In genomic region chr16:21101631-21102420, GRCh38 we compare ENCODE assay signal across 9 cellular contexts. TPM values are rescaled to one million over a fixed set of nuclear protein-coding genes. Genes with fewer than 3 reads are reported as not detected.
DNase-seq lines count a peak whose midpoint lies in the region; ATAC-seq, FAIRE-seq and TF ChIP-seq lines count a peak whose summit lies in the region.
"Had no signal": no experiment of that assay in that cellular context is flagged by ENCODE, and none has a peak within 500 bp of the region (broad histone marks: within the 10 kb centered on the region; RNA-seq: fewer than 3 reads in every experiment).

No MANE protein-coding gene starts in this region.

- H3K9me3 ChIP-seq in kidney (ENCODE audit: control insufficient read depth in 1 of 2, low read length in 2 of 2) (no peaks in the 10 kb centered on the region), colonic mucosa (no peaks in the 10 kb centered on the region)

- no peaks in the 10 kb centered on the region for H3K4me1 Mint-ChIP-seq in activated CD8-positive, alpha-beta T cell treated with anti-CD3 and anti-CD28 coated beads for 36 hours (ENCODE audit: low read depth)

- H3K36me3 Mint-ChIP-seq in activated CD8-positive, alpha-beta T cell treated with anti-CD3 and anti-CD28 coated beads for 36 hours (ENCODE audit: low read depth) = no peaks in the 10 kb centered on the region
- H3K36me3 Mint-ChIP-seq: activated naive CD8-positive, alpha-beta T cell had no signal

- DNase-seq in AML-193 (lab: John Stamatoyannopoulos, UW) = peak; percentile 10 to 18
- DNase-seq in HL-60 (ENCODE audit: low read depth in 1 of 2, low spot score in 1 of 2) = peak in 1 of 2 experiments; percentile 33
- peak; percentile 29 for DNase-seq in activated CD8-positive, alpha-beta T cell treated with anti-CD3 and anti-CD28 coated beads for 36 hours
- DNase-seq in kidney = no peak
- no peak for DNase-seq in omental fat pad (ENCODE audit: low spot score)
- no peak for DNase-seq in NCI-H1417 (lab: John Stamatoyannopoulos, UW)
- DNase-seq in colonic mucosa = no peak
- DNase-seq in kidney tubule cell (ENCODE audit: low spot score) = no peak

- H3K4me1 ChIP-seq in kidney (ENCODE audit: control insufficient read depth in 1 of 2, insufficient read depth in 1 of 2, low read depth in 1 of 2, low read length in 2 of 2) (no peaks in the 10 kb centered on the region), colonic mucosa (no peaks in the 10 kb centered on the region)

- CTCF ChIA-PET in activated CD8-positive, alpha-beta T cell treated with anti-CD3 and anti-CD28 coated beads for 36 hours (lab: Charles Lee) = interaction anchor here (1.0 to 1.9 kb wide), 3 partner anchors 57 to 257 kb away, joined by 4 to 5 read pairs (median 5); no protein-coding TSS in a partner anchor

- POLR2A ChIA-PET in activated CD8-positive, alpha-beta T cell treated with anti-CD3 and anti-CD28 coated beads for 36 hours (lab: Charles Lee) = no interaction called here

- FAIRE-seq in kidney (lab: Jason Lieb, UNC) = no peak

- TF ChIP-seq CTCF in HL-60 (IDR thresholded peaks at IDR 0.05; ENCODE audit: insufficient read depth, low read length) (peak; percentile 34), kidney (IDR thresholded peaks at IDR 0.05; ENCODE audit: borderline replicate concordance, extremely low read depth, insufficient read depth) (peak; percentile 24), omental fat pad (IDR thresholded peaks at IDR 0.05) (no peak), colonic mucosa (IDR thresholded peaks at IDR 0.05) (no peak)
- TF ChIP-seq CTCF in activated CD8-positive, alpha-beta T cell treated with anti-CD3 and anti-CD28 coated beads for 36 hours (IDR thresholded peaks at IDR 0.05) = peak; percentile 28

- intact Hi-C loops in activated CD8-positive, alpha-beta T cell treated with anti-CD3 and anti-CD28 coated beads for 36 hours (cut with micrococcal nuclease) = no loop called here
- intact Hi-C loops in kidney (cut with DNase I) = no loop called here
- intact Hi-C loops in colonic mucosa (cut with DNase I) = no loop called here

- H3K36me3 ChIP-seq in kidney (ENCODE audit: control insufficient read depth in 1 of 2, insufficient read depth in 2 of 2, low read length in 2 of 2) (no peaks in the 10 kb centered on the region), colonic mucosa (no peaks in the 10 kb centered on the region)

- ATAC-seq in activated CD8-positive, alpha-beta T cell treated with anti-CD3 and anti-CD28 coated beads for 36 hours = no peak
- ATAC-seq in omental fat pad (ENCODE audit: low FRiP score) = no peak

- H3K27me3 Mint-ChIP-seq in activated CD8-positive, alpha-beta T cell treated with anti-CD3 and anti-CD28 coated beads for 36 hours = peaks cover 15% of the 10 kb centered on the region

- H3K4me3 ChIP-seq in HL-60 (replicated peaks; ENCODE audit: insufficient read depth, low read length) = no peak overlapping the region
- no peak overlapping the region for H3K4me3 ChIP-seq in kidney (ENCODE audit: low read length in 2 of 2)
- no peak overlapping the region for H3K4me3 ChIP-seq in colonic mucosa

- H3K4me3 Mint-ChIP-seq in activated CD8-positive, alpha-beta T cell treated with anti-CD3 and anti-CD28 coated beads for 36 hours = no peak overlapping the region
- H3K4me3 Mint-ChIP-seq: activated naive CD8-positive, alpha-beta T cell had no signal

- H3K27me3 ChIP-seq in HL-60 (ENCODE audit: insufficient read depth, poor library complexity, severe bottlenecking) (no peaks in the 10 kb centered on the region), colonic mucosa (no peaks in the 10 kb centered on the region)

- H3K27ac Mint-ChIP-seq in activated CD8-positive, alpha-beta T cell treated with anti-CD3 and anti-CD28 coated beads for 36 hours = no peak overlapping the region
- H3K27ac Mint-ChIP-seq: activated naive CD8-positive, alpha-beta T cell had no signal

- H3K9ac ChIP-seq in kidney (ENCODE audit: low read length in 2 of 2) (no peak overlapping the region), colonic mucosa (ENCODE audit: low read depth in 2 of 2, low read length in 2 of 2) (no peak overlapping the region)

- no peak overlapping the region for H3K27ac ChIP-seq in HL-60 (replicated peaks)
- no peak overlapping the region for H3K27ac ChIP-seq in kidney (ENCODE audit: low read depth in 2 of 2, low read length in 2 of 2)
- no peak overlapping the region for H3K27ac ChIP-seq in colonic mucosa

- H3K9me3 Mint-ChIP-seq in activated CD8-positive, alpha-beta T cell treated with anti-CD3 and anti-CD28 coated beads for 36 hours = no peaks in the 10 kb centered on the region

RNA-seq across cellular contexts. Expression of gene DNAH3, which starts 48.8 kb away (rescaled TPM):
- total RNA-seq in activated CD8-positive, alpha-beta T cell treated with anti-CD3 and anti-CD28 coated beads for 36 hours = under 1 TPM in 1 of 2 experiments, not detected in 1; 0.02 TPM
- 0.57 TPM for total RNA-seq in kidney
- 0.19 TPM for polyA plus RNA-seq in kidney (ENCODE audit: insufficient read depth, low read depth, low replicate concordance)
- total RNA-seq in omental fat pad = under 1 TPM in 1 of 4 donors, not detected in 3; 0.12 TPM
- total RNA-seq in colonic mucosa = 1 to 10 TPM; 4.2 to 5.1 TPM

RNA-seq across cellular contexts. Expression of gene LDAF1, which starts 56.6 kb away (rescaled TPM):
- 10 to 100 TPM; 10.3 to 12.6 TPM for total RNA-seq in activated CD8-positive, alpha-beta T cell treated with anti-CD3 and anti-CD28 coated beads for 36 hours
- total RNA-seq in kidney = 35.1 TPM
- polyA plus RNA-seq in kidney (ENCODE audit: insufficient read depth, low read depth, low replicate concordance) = 16.4 TPM
- 10 to 100 TPM; 22.6 to 60.4 (median 40.9) TPM for total RNA-seq in omental fat pad
- total RNA-seq in colonic mucosa = 10 to 100 TPM; 25.6 to 58.2 TPM

Comparison
In these comparisons a context has a peak if more than half of its experiments do, and no peak if none do; other contexts are left out.
1. DNase-seq: peak in AML-193 (2 of 2) and activated CD8-positive, alpha-beta T cell treated with anti-CD3 and anti-CD28 coated beads for 36 hours (single experiment); none in kidney (single experiment), omental fat pad (single experiment), NCI-H1417 (0 of 3), colonic mucosa (single experiment) and kidney tubule cell (single experiment).
2. CTCF ChIP-seq: peak in HL-60 (single experiment), activated CD8-positive, alpha-beta T cell treated with anti-CD3 and anti-CD28 coated beads for 36 hours (single experiment) and kidney (single experiment); none in omental fat pad (0 of 3) and colonic mucosa (single experiment).